8 cellular contexts compared by ENCODE assay signal in genomic region chr22:36452473-36453265, GRCh38. TPM values are rescaled to one million over a fixed set of nuclear protein-coding genes. Genes with fewer than 3 reads are reported as not detected.
DNase-seq lines count a peak whose midpoint lies in the region; ATAC-seq, FAIRE-seq and TF ChIP-seq lines count a peak whose summit lies in the region.

No MANE protein-coding gene starts in this region.

- peaks cover 17% of the 10 kb centered on the region for H3F3A ChIP-seq in GM23338 (replicated peaks; ENCODE audit: low read depth)

- H3K4me2 ChIP-seq in A549 (peak overlapping the region; percentile 65), K562 (ENCODE audit: insufficient read depth, low read length) (no peak overlapping the region), GM23338 (no peak overlapping the region)

- TF ChIP-seq CTCF in A549 (IDR thresholded peaks at IDR 0.05) = no peak
- no peak for TF ChIP-seq CTCF in HEK293 (tag by site-specific recombination; IDR thresholded peaks at IDR 0.05)
- no peak for TF ChIP-seq CTCF in K562 (IDR thresholded peaks at IDR 0.05 in 2 of 3, conservative IDR thresholded peaks at IDR 0.05 in 1 of 3; ENCODE audit: insufficient read depth in 2 of 3, low read depth in 1 of 3, low read length in 3 of 3)
- no peak for TF ChIP-seq CTCF in natural killer cell (IDR thresholded peaks at IDR 0.05)
- 0 out of 4 replicates have a peak, but pooled peaks of 1 of the 2 experiments have one; percentile 16 for TF ChIP-seq CTCF in GM23338 (conservative IDR thresholded peaks at IDR 0.05; ENCODE audit: low read depth in 2 of 2)

- H3K9me3 ChIP-seq in A549 (no peaks in the 10 kb centered on the region), HEK293 (ENCODE audit: control insufficient read depth, insufficient read depth, low read depth, low read length) (no peaks in the 10 kb centered on the region), K562 (replicated peaks; ENCODE audit: control insufficient read depth, insufficient read depth, low read depth, low read length) (no peaks in the 10 kb centered on the region)

- FAIRE-seq in A549 (lab: Jason Lieb, UNC) (no peak), K562 (lab: Jason Lieb, UNC) (no peak)

- BruUV-seq in K562 (replicated peaks; lab: Mats Ljungman, UMichigan) = no TSS peak

- in situ Hi-C loops in K562 (cut with MboI) = no loop called here

- no peaks in the 10 kb centered on the region for H3K79me2 ChIP-seq in K562 (ENCODE audit: control insufficient read depth, insufficient read depth, low read length)
- no peaks in the 10 kb centered on the region for H3K79me2 ChIP-seq in GM23338 (replicated peaks; ENCODE audit: insufficient read depth)

- CTCF ChIA-PET in A549 (lab: Yijun Ruan, JAX) = interaction anchor here (0.6 to 1.0 kb wide), 2 partner anchors 9 to 16 kb away, joined by 3 read pairs; no protein-coding TSS in a partner anchor
- CTCF ChIA-PET in HEK293 (lab: Yijun Ruan, JAX) = interaction anchor here (0.6 to 1.4 kb wide), 3 partner anchors 18 to 244 kb away, joined by 3 to 4 read pairs (median 4); no protein-coding TSS in a partner anchor
- CTCF ChIA-PET in K562 (lab: Yijun Ruan, JAX; ENCODE audit: low intra/inter-chr PET ratio) = no interaction called here

- TF ChIP-seq RAD21 in A549 (conservative IDR thresholded peaks at IDR 0.05 in 1 of 2, IDR thresholded peaks at IDR 0.05 in 1 of 2) = no peak
- TF ChIP-seq RAD21 in K562 (CRISPR knock-in tag; conservative IDR thresholded peaks at IDR 0.05 in 1 of 2, IDR thresholded peaks at IDR 0.05 in 1 of 2) = no peak

- no peak overlapping the region for H3K9ac ChIP-seq in K562 (ENCODE audit: insufficient read depth in 1 of 2, low read depth in 2 of 2, low read length in 2 of 2)

- WGBS in A549 (ENCODE audit: missing lambda C conversion rate) = 84% methylated on average over 7 of the region's 8 CpGs
- WGBS in K562 (ENCODE audit: insufficient coverage, low coverage, missing lambda C conversion rate) = 84% methylated on average over 6 of the region's 8 CpGs

- H3K4me3 ChIP-seq in A549 = no peak overlapping the region
- H3K4me3 ChIP-seq in HEK293 (ENCODE audit: low read depth, low read length) = no peak overlapping the region
- no peak overlapping the region for H3K4me3 ChIP-seq in K562
- H3K4me3 ChIP-seq in GM23338 = no peak overlapping the region

- H3K27me3 ChIP-seq in K562 (ENCODE audit: control insufficient read depth in 2 of 2, insufficient read depth in 2 of 2, low read length in 2 of 2) (no peaks in the 10 kb centered on the region), GM23338 (ENCODE audit: insufficient read depth) (no peaks in the 10 kb centered on the region)

- no peaks in the 10 kb centered on the region for H4K20me1 ChIP-seq in K562 (replicated peaks; ENCODE audit: control insufficient read depth, insufficient read depth, low read length)
- H4K20me1 ChIP-seq in GM23338 (replicated peaks; ENCODE audit: insufficient read depth) = no peaks in the 10 kb centered on the region

- no peaks in the 10 kb centered on the region for H3K9me2 ChIP-seq in GM23338 (ENCODE audit: insufficient read depth)

- ATAC-seq in A549 = no peak
- no peak for ATAC-seq in K562
- ATAC-seq in natural killer cell = no peak
- no peak for ATAC-seq in GM23338
- no peak for ATAC-seq in HG02588 (IDR thresholded peaks at IDR 0.05; ENCODE audit: unreplicated experiment)

- peaks cover 45 to 50% of the 10 kb centered on the region in 2 donors for H3K4me1 Mint-ChIP-seq in natural killer cell
- H3K4me1 Mint-ChIP-seq in GM23338 = peaks cover 19% of the 10 kb centered on the region

- H3K9me3 Mint-ChIP-seq in natural killer cell (no peaks in the 10 kb centered on the region), GM23338 (no peaks in the 10 kb centered on the region)

- no peaks in the 10 kb centered on the region for H3K27me3 Mint-ChIP-seq in natural killer cell (ENCODE audit: low read depth in 2 of 2)
- peaks cover 10% of the 10 kb centered on the region for H3K27me3 Mint-ChIP-seq in GM23338 (ENCODE audit: insufficient read depth, low read depth, poor library complexity)

- H3K4me3 Mint-ChIP-seq in natural killer cell (peak overlapping the region; percentile 76), GM23338 (no peak overlapping the region)

- TF ChIP-seq POLR2A in A549 (IDR thresholded peaks at IDR 0.05; ENCODE audit: low read length) = no peak
- TF ChIP-seq POLR2A in K562 (conservative IDR thresholded peaks at IDR 0.05) = no peak

- H3K27ac ChIP-seq in A549 (peak overlapping the region; percentile 66 to 98), HEK293 (ENCODE audit: extremely low read depth, low read depth, low read length) (peak overlapping the region; percentile 51), K562 (ENCODE audit: extremely low read depth, low read depth, low read length) (no peak overlapping the region; the same call in 2 of the 3 replicates), GM23338 (ENCODE audit: low read depth) (no peak overlapping the region)

- H3K27ac Mint-ChIP-seq in natural killer cell (peak overlapping the region; percentile 97 to 99), GM23338 (no peak overlapping the region)

- no peaks in the 10 kb centered on the region for H3K9me1 ChIP-seq in K562 (ENCODE audit: control insufficient read depth, insufficient read depth, low read length)

- H2AFZ ChIP-seq in K562 (ENCODE audit: low read depth, low read length) (no peak overlapping the region), GM23338 (no peak overlapping the region)

- H3K36me3 Mint-ChIP-seq in natural killer cell (no peaks in the 10 kb centered on the region), GM23338 (ENCODE audit: low read depth) (peaks cover 2% of the 10 kb centered on the region; the same call in 1 of the 3 replicates)

- intact Hi-C loops in K562 (cut with micrococcal nuclease) (loop anchor here (10.0 kb wide), 1 partner anchor 68 kb away; the partner anchor contains the start of gene MYH9), natural killer cell (cut with micrococcal nuclease) (loop anchor here (5.0 kb wide), 3 partner anchors 45 to 85 kb away; partner anchors contain the start of gene MYH9)

- no peak for DNase-seq in A549 (ENCODE audit: low read depth in 1 of 2, low spot score in 1 of 2)
- DNase-seq in K562 (ENCODE audit: extremely low read depth in 1 of 4, low spot score in 3 of 4) = no peak
- DNase-seq in natural killer cell = no peak
- DNase-seq in cerebellum (ENCODE audit: low spot score) = no peak
- DNase-seq in GM23338 (ENCODE audit: low spot score) = no peak
- no peak for DNase-seq in NCI-H524 treated with DMSO at 0.1 percent for 48 hours (lab: John Stamatoyannopoulos, UW)

- POLR2A ChIA-PET in A549 (lab: Yijun Ruan, JAX) = no interaction called here
- POLR2A ChIA-PET in HEK293 (lab: Yijun Ruan, JAX) = interaction anchor here (0.7 to 1.5 kb wide), 7 partner anchors 9 to 124 kb away, joined by 4 to 15 read pairs (median 9); partner anchors contain the start of genes MYH9 and TXN2
- POLR2A ChIA-PET in K562 (lab: Yijun Ruan, JAX) = interaction anchor here (1.1 kb wide), 1 partner anchor 13 kb away, joined by 4 read pairs; no protein-coding TSS in a partner anchor

- H3K36me3 ChIP-seq in HEK293 (ENCODE audit: control insufficient read depth in 2 of 2, insufficient read depth in 1 of 2, low read length in 2 of 2) (no peaks in the 10 kb centered on the region), K562 (ENCODE audit: control insufficient read depth, insufficient read depth, low read length) (no peaks in the 10 kb centered on the region), GM23338 (ENCODE audit: insufficient read depth) (no peaks in the 10 kb centered on the region)

- H3K4me1 ChIP-seq in A549 = peaks cover 39% of the 10 kb centered on the region
- peaks cover 7% of the 10 kb centered on the region for H3K4me1 ChIP-seq in HEK293 (ENCODE audit: control insufficient read depth, insufficient read depth, low read length)
- H3K4me1 ChIP-seq in K562 (replicated peaks in 1 of 2; ENCODE audit: control insufficient read depth in 2 of 2, insufficient read depth in 2 of 2, low read length in 2 of 2) = peaks cover 19 to 33% of the 10 kb centered on the region in 2 experiments
- H3K4me1 ChIP-seq in GM23338 (ENCODE audit: insufficient read depth) = peaks cover 17% of the 10 kb centered on the region

- TF ChIP-seq EP300 in A549 (IDR thresholded peaks at IDR 0.05) (no peak), K562 (IDR thresholded peaks at IDR 0.05; ENCODE audit: low read length) (no peak)

RNA-seq across cellular contexts. Expression of gene TXN2, which starts 28.8 kb away (rescaled TPM):
- polyA plus RNA-seq in A549 (2011; rRNA removed) = 84.5 and 89.6 TPM in 2 replicates
- polyA plus RNA-seq in A549 (2012; cell fraction: cytosol; rRNA removed) = 114 and 144 TPM in 2 replicates
- polyA plus RNA-seq in A549 (2012; cell fraction: nucleus; rRNA removed) = 75.7 and 84.1 TPM in 2 replicates
- polyA plus RNA-seq in A549 (2017; fragmentation: RNase III; extraction: RNeasy Plus Mini Kit Qiagen cat#74134 plus additional on column Dnase treatment) = 82.2 to 90.5 TPM (median 83.6 TPM) in 3 replicates
- polyA minus RNA-seq in A549 (2011; rRNA and poly(A)+ RNA removed) = 53.2 and 56.1 TPM in 2 replicates
- 17.4 and 41.4 TPM in 2 replicates for total RNA-seq in K562 (2011; cell fraction: chromatin; rRNA removed; ENCODE audit: low replicate concordance)
- total RNA-seq in K562 (2011; cell fraction: nucleolus; rRNA removed) = 38.5 and 47.9 TPM in 2 replicates
- total RNA-seq in K562 (2011; cell fraction: nucleoplasm; rRNA removed) = 38.9 and 53.1 TPM in 2 replicates
- 95.0 and 111 TPM in 2 replicates for total RNA-seq in K562 (2014; rRNA removed)
- 46.2 and 48.5 TPM in 2 replicates for total RNA-seq in K562 (2014; rRNA removed; fragmentation: Illumina TruSeq; extraction: Trizol)
- total RNA-seq in K562 (2015; rRNA removed; fragmentation: Illumina TruSeq; extraction: Trizol) = 48.6 and 55.6 TPM in 2 replicates
- total RNA-seq in K562 (2021) = 118 TPM in 2 replicates
- 163 and 187 TPM in 2 replicates for polyA plus RNA-seq in K562 (2011; rRNA removed)
- 281 and 292 TPM in 2 replicates for polyA plus RNA-seq in K562 (2011; cell fraction: cytosol; rRNA removed)
- polyA plus RNA-seq in K562 (2011; cell fraction: nucleus; rRNA removed) = 107 and 113 TPM in 2 replicates
- 124 and 188 TPM in 2 replicates for polyA plus RNA-seq in K562 (2012)
- polyA plus RNA-seq in K562 (2014; fragmentation: Illumina TruSeq; extraction: Trizol) = 108 and 125 TPM in 2 replicates
- 100 to 1,000 TPM; 306 to 399 TPM for polyA plus RNA-seq in K562 (2014; fragmentation: Nextera tagmentation; extraction: Ambion mirVana)
- polyA plus RNA-seq in K562 (2014; rRNA removed) = 160 and 186 TPM in 2 replicates
- 149 and 167 TPM in 2 replicates for polyA minus RNA-seq in K562 (2011; rRNA and poly(A)+ RNA removed)
- 55.2 and 64.8 TPM in 2 replicates for polyA minus RNA-seq in K562 (2011; cell fraction: cytosol; rRNA and poly(A)+ RNA removed)
- 13.1 and 24.8 TPM in 2 replicates for polyA minus RNA-seq in K562 (2011; cell fraction: nucleus; rRNA and poly(A)+ RNA removed)
- total RNA-seq in natural killer cell = 10 to 100 TPM; 35.5 to 45.4 (median 41.5) TPM
- 12.3 TPM for total RNA-seq in cerebellum
- total RNA-seq in GM23338 (2014; rRNA removed; shearing (Covaris generic)) = 21.6 and 23.0 TPM in 2 replicates
- 50.3 and 55.6 TPM in 2 replicates for polyA plus RNA-seq in GM23338 (2016; fragmentation: Nextera tagmentation; extraction: Ambion mirVana)

RNA-seq across cellular contexts. Expression of gene FOXRED2, which starts 54.2 kb away (rescaled TPM):
- 5.7 and 7.2 TPM in 2 replicates for polyA plus RNA-seq in A549 (2011; rRNA removed)
- 7.8 and 11.3 TPM in 2 replicates for polyA plus RNA-seq in A549 (2012; cell fraction: cytosol; rRNA removed)
- polyA plus RNA-seq in A549 (2012; cell fraction: nucleus; rRNA removed) = 14.2 and 17.7 TPM in 2 replicates
- polyA plus RNA-seq in A549 (2017; fragmentation: RNase III; extraction: RNeasy Plus Mini Kit Qiagen cat#74134 plus additional on column Dnase treatment) = 11.6 to 12.3 TPM (median 12.3 TPM) in 3 replicates
- 9.8 and 12.2 TPM in 2 replicates for polyA minus RNA-seq in A549 (2011; rRNA and poly(A)+ RNA removed)
- total RNA-seq in K562 (2011; cell fraction: chromatin; rRNA removed; ENCODE audit: low replicate concordance) = 10.1 and 19.1 TPM in 2 replicates
- total RNA-seq in K562 (2011; cell fraction: nucleolus; rRNA removed) = 17.4 and 20.0 TPM in 2 replicates
- 16.1 and 24.4 TPM in 2 replicates for total RNA-seq in K562 (2011; cell fraction: nucleoplasm; rRNA removed)
- total RNA-seq in K562 (2014; rRNA removed) = 11.2 and 14.1 TPM in 2 replicates
- 5.7 and 5.8 TPM in 2 replicates for total RNA-seq in K562 (2014; rRNA removed; fragmentation: Illumina TruSeq; extraction: Trizol)
- total RNA-seq in K562 (2015; rRNA removed; fragmentation: Illumina TruSeq; extraction: Trizol) = 7.8 and 8.9 TPM in 2 replicates
- 42.3 and 48.4 TPM in 2 replicates for total RNA-seq in K562 (2021)
- polyA plus RNA-seq in K562 (2011; rRNA removed) = 2.8 and 3.8 TPM in 2 replicates
- polyA plus RNA-seq in K562 (2011; cell fraction: cytosol; rRNA removed) = 4.5 and 6.9 TPM in 2 replicates
- polyA plus RNA-seq in K562 (2011; cell fraction: nucleus; rRNA removed) = 5.0 and 9.6 TPM in 2 replicates
- 15.8 and 21.8 TPM in 2 replicates for polyA plus RNA-seq in K562 (2012)
- polyA plus RNA-seq in K562 (2014; fragmentation: Illumina TruSeq; extraction: Trizol) = 19.8 and 20.6 TPM in 2 replicates
- 1 to 10 TPM; 5.4 to 5.7 TPM for polyA plus RNA-seq in K562 (2014; fragmentation: Nextera tagmentation; extraction: Ambion mirVana)
- 10.1 and 14.3 TPM in 2 replicates for polyA plus RNA-seq in K562 (2014; rRNA removed)
- polyA minus RNA-seq in K562 (2011; rRNA and poly(A)+ RNA removed) = 4.2 and 5.8 TPM in 2 replicates
- 11.1 and 14.3 TPM in 2 replicates for polyA minus RNA-seq in K562 (2011; cell fraction: cytosol; rRNA and poly(A)+ RNA removed)
- polyA minus RNA-seq in K562 (2011; cell fraction: nucleus; rRNA and poly(A)+ RNA removed) = 4.0 and 4.6 TPM in 2 replicates
- total RNA-seq in natural killer cell = 1 to 10 TPM; 1.7 to 2.0 (median 1.9) TPM
- total RNA-seq in cerebellum = 16.1 TPM
- 38.3 and 47.5 TPM in 2 replicates for total RNA-seq in GM23338 (2014; rRNA removed; shearing (Covaris generic))
- 11.5 and 12.7 TPM in 2 replicates for polyA plus RNA-seq in GM23338 (2016; fragmentation: Nextera tagmentation; extraction: Ambion mirVana)

Comparison
In these comparisons a context has a peak if more than half of its experiments do, and no peak if none do; other contexts are left out.
1. H3K27ac ChIP-seq: peak in A549 (2 of 2) and HEK293 (single experiment); none in K562 (single experiment) and GM23338 (single experiment).